In the genomic region with DNA sequence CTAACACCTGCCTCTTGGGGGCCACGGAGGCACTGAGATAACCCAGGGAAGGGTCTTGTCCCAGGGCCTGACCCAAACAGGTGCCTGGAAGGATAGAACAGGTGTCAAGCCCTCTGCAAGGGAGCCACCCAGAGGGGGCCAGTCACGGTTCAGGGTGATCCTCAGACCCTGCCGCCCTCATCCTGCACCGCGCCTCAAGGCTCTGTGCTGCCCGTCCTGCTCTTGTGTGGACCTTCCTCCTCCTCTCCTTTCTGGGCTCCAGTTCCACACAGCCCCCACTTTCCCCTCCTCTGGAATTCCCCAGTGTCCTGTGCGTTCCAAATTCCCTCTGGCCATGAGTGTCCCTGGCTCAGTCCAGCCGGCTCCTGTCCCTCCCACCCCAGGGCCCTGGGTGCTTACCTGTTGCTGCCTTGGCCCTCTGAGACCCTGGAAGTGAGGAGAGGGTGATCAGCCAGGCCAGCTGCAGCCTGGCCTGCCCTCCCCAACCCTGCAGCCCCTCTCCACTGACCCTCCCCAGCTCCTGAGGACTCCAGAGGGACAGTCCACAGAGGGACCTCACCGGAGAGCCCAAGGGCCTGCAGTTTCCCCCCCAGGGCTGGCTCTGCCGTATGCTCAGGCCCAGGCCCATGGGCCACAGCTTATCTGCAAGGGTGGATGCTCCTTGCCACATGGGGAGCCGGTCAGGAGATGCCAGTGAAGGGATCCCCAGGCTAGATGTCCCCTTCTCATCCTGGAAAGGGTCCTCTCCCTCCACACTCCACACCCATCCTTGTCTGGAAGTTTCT, we compare ENCODE assay signal across 13 cellular contexts. TPM values are rescaled to one million over a fixed set of nuclear protein-coding genes. Genes with fewer than 3 reads are reported as not detected.
DNase-seq lines count a peak whose midpoint lies in the region; ATAC-seq lines count a peak whose summit lies in the region.
"Had no signal": no experiment of that assay in that cellular context is flagged by ENCODE, and none has a peak within 500 bp of the region (broad histone marks: within the 10 kb centered on the region; RNA-seq: fewer than 3 reads in every experiment).

No MANE protein-coding gene starts in this region.

- H3K79me2 ChIP-seq in Karpas-422 (ENCODE audit: low read length), result no peaks in the 10 kb centered on the region

- H3K27me3 ChIP-seq in Karpas-422 (ENCODE audit: low read length) (no peaks in the 10 kb centered on the region), ectodermal cell (ENCODE audit: control insufficient read depth, insufficient read depth, low read length, poor library complexity, severe bottlenecking) (peaks cover 16% of the 10 kb centered on the region)

- WGBS in ectodermal cell, 2 experiments, result 87 to 88% methylated on average over 11 of the region's 11 CpGs

- no peaks in the 10 kb centered on the region for H3K9me3 Mint-ChIP-seq in activated naive CD8-positive, alpha-beta T cell treated with anti-CD3 and anti-CD28 coated beads for 36 hours
- no peaks in the 10 kb centered on the region for H3K9me3 Mint-ChIP-seq in activated naive CD8-positive, alpha-beta T cell treated with anti-CD3 and anti-CD28 coated beads, Interleukin-2, amount 50 U/mL, for 24 hours
- H3K9me3 Mint-ChIP-seq in stimulated activated naive B cell treated with anti-CD40 and anti-IgM and Interleukin-4, amounts not matched to agents 10 μg/mL and 1 μg/mL and 100 μg/mL, for 72 hours, result no peaks in the 10 kb centered on the region
- H3K9me3 Mint-ChIP-seq: HFFc6 had no signal

- peaks cover 8% of the 10 kb centered on the region for H3K27me3 Mint-ChIP-seq in activated naive CD8-positive, alpha-beta T cell treated with anti-CD3 and anti-CD28 coated beads for 36 hours
- peaks cover 6% of the 10 kb centered on the region for H3K27me3 Mint-ChIP-seq in activated naive CD8-positive, alpha-beta T cell treated with anti-CD3 and anti-CD28 coated beads, Interleukin-2, amount 50 U/mL, for 24 hours
- peaks cover 15 to 18% of the 10 kb centered on the region in 2 donors for H3K27me3 Mint-ChIP-seq in stimulated activated naive B cell treated with anti-CD40 and anti-IgM and Interleukin-4, amounts not matched to agents 10 μg/mL and 1 μg/mL and 100 μg/mL, for 72 hours

- H3K36me3 Mint-ChIP-seq in activated naive CD8-positive, alpha-beta T cell treated with anti-CD3 and anti-CD28 coated beads for 36 hours, result no peaks in the 10 kb centered on the region
- H3K36me3 Mint-ChIP-seq in activated naive CD8-positive, alpha-beta T cell treated with anti-CD3 and anti-CD28 coated beads, Interleukin-2, amount 50 U/mL, for 24 hours (ENCODE audit: low read depth), result no peaks in the 10 kb centered on the region
- H3K36me3 Mint-ChIP-seq in stimulated activated naive B cell treated with anti-CD40 and anti-IgM and Interleukin-4, amounts not matched to agents 10 μg/mL and 1 μg/mL and 100 μg/mL, for 72 hours, result peaks cover 2 to 3% of the 10 kb centered on the region in 2 donors

- no peaks in the 10 kb centered on the region for H3K9me3 ChIP-seq in Karpas-422 (ENCODE audit: low read length)
- no peaks in the 10 kb centered on the region for H3K9me3 ChIP-seq in ectodermal cell (ENCODE audit: control insufficient read depth, low read length)
- H3K9me3 ChIP-seq: prostate gland had no signal

- DNase-seq in activated naive CD8-positive, alpha-beta T cell treated with anti-CD3 and anti-CD28 coated beads for 36 hours, result no peak
- DNase-seq in activated naive CD8-positive, alpha-beta T cell treated with anti-CD3 and anti-CD28 coated beads, Interleukin-2, amount 50 U/mL, for 24 hours, result no peak
- DNase-seq in Karpas-422 (no peak), dermis blood vessel endothelial cell (no peak)
- no peak for DNase-seq in stimulated activated naive B cell treated with anti-CD40 and anti-IgM and Interleukin-4, amounts not matched to agents 10 μg/mL and 1 μg/mL and 100 μg/mL, for 72 hours
- DNase-seq in stimulated activated CD4-positive, alpha-beta T cell treated with anti-CD3 and anti-CD28 coated beads, Interleukin-2, amount 100 ng/mL, for 24 hours, result no peak
- DNase-seq: amniotic stem cell, HFFc6, NCI-H1092 treated with DMSO at 0.1 percent for 48 hours, NCI-H2029 treated with DMSO at 0.1 percent for 48 hours, NCI-H510A had no signal

- H3K27ac Mint-ChIP-seq in activated naive CD8-positive, alpha-beta T cell treated with anti-CD3 and anti-CD28 coated beads for 36 hours, result no peak overlapping the region
- no peak overlapping the region for H3K27ac Mint-ChIP-seq in activated naive CD8-positive, alpha-beta T cell treated with anti-CD3 and anti-CD28 coated beads, Interleukin-2, amount 50 U/mL, for 24 hours
- no peak overlapping the region for H3K27ac Mint-ChIP-seq in stimulated activated naive B cell treated with anti-CD40 and anti-IgM and Interleukin-4, amounts not matched to agents 10 μg/mL and 1 μg/mL and 100 μg/mL, for 72 hours
- H3K27ac Mint-ChIP-seq: HFFc6 had no signal

- H3K9me2 ChIP-seq in Karpas-422 (replicated peaks; ENCODE audit: insufficient read depth, low read length), result no peaks in the 10 kb centered on the region

- H3K27ac ChIP-seq in Karpas-422 (ENCODE audit: low read length) (no peak overlapping the region), ectodermal cell (ENCODE audit: insufficient read depth, low read depth, low read length, poor library complexity, severe bottlenecking) (no peak overlapping the region)
- H3K27ac ChIP-seq: prostate gland had no signal

- ATAC-seq in activated naive CD8-positive, alpha-beta T cell treated with anti-CD3 and anti-CD28 coated beads, Interleukin-2, amount 50 U/mL, for 24 hours, result no peak
- ATAC-seq in stimulated activated naive B cell treated with anti-CD40 and anti-IgM and Interleukin-4, amounts not matched to agents 10 μg/mL and 1 μg/mL and 100 μg/mL, for 72 hours (replicated peaks), result no peak

- H3K4me3 ChIP-seq in Karpas-422 (ENCODE audit: low read length), result peak overlapping the region; percentile 60; the same call in 1 of the 2 replicates
- peak overlapping the region; percentile 10 for H3K4me3 ChIP-seq in ectodermal cell (ENCODE audit: insufficient read depth, low read depth, low read length)
- H3K4me3 ChIP-seq: prostate gland had no signal

- peaks cover 5% of the 10 kb centered on the region; the same call in 1 of the 2 replicates for H4K20me1 ChIP-seq in Karpas-422 (ENCODE audit: insufficient read depth, low read depth, low read length)

- peak overlapping the region; percentile 73 for H3K4me2 ChIP-seq in Karpas-422 (ENCODE audit: low read depth, low read length, poor library complexity, severe bottlenecking)

- no peaks in the 10 kb centered on the region for H3K36me3 ChIP-seq in Karpas-422 (ENCODE audit: insufficient read depth, low read length)
- no peaks in the 10 kb centered on the region for H3K36me3 ChIP-seq in ectodermal cell (ENCODE audit: control insufficient read depth, insufficient read depth, low read length)
- H3K36me3 ChIP-seq: prostate gland had no signal

- H2AFZ ChIP-seq in Karpas-422 (ENCODE audit: low read length), result no peak overlapping the region

- H3K9ac ChIP-seq in Karpas-422 (ENCODE audit: low read length), result peak overlapping the region; percentile 62

- H3K4me3 Mint-ChIP-seq in activated naive CD8-positive, alpha-beta T cell treated with anti-CD3 and anti-CD28 coated beads for 36 hours, result peak overlapping the region; percentile 34
- no peak overlapping the region for H3K4me3 Mint-ChIP-seq in activated naive CD8-positive, alpha-beta T cell treated with anti-CD3 and anti-CD28 coated beads, Interleukin-2, amount 50 U/mL, for 24 hours
- peak overlapping the region; percentile 54 to 56 for H3K4me3 Mint-ChIP-seq in stimulated activated naive B cell treated with anti-CD40 and anti-IgM and Interleukin-4, amounts not matched to agents 10 μg/mL and 1 μg/mL and 100 μg/mL, for 72 hours
- H3K4me3 Mint-ChIP-seq: HFFc6 had no signal

- H3K4me1 Mint-ChIP-seq in activated naive CD8-positive, alpha-beta T cell treated with anti-CD3 and anti-CD28 coated beads for 36 hours, result peaks cover 6% of the 10 kb centered on the region
- H3K4me1 Mint-ChIP-seq in activated naive CD8-positive, alpha-beta T cell treated with anti-CD3 and anti-CD28 coated beads, Interleukin-2, amount 50 U/mL, for 24 hours, result peaks cover 4% of the 10 kb centered on the region
- H3K4me1 Mint-ChIP-seq in stimulated activated naive B cell treated with anti-CD40 and anti-IgM and Interleukin-4, amounts not matched to agents 10 μg/mL and 1 μg/mL and 100 μg/mL, for 72 hours, result peaks cover 16 to 57% of the 10 kb centered on the region in 2 donors

- H3K4me1 ChIP-seq in Karpas-422 (ENCODE audit: low read length), result peaks cover 16% of the 10 kb centered on the region
- H3K4me1 ChIP-seq in ectodermal cell (ENCODE audit: control insufficient read depth, insufficient read depth, low read length), result peaks cover 4% of the 10 kb centered on the region
- H3K4me1 ChIP-seq: prostate gland had no signal

RNA-seq across cellular contexts. Expression of a gene that starts 3.7 kb away (rescaled TPM):
- 1 to 10 TPM; 1.9 to 2.0 TPM for total RNA-seq in activated naive CD8-positive, alpha-beta T cell treated with anti-CD3 and anti-CD28 coated beads for 36 hours
- 1.4 and 2.8 TPM in 2 replicates for total RNA-seq in Karpas-422 (2014; rRNA removed; shearing (Covaris generic); ENCODE audit: low replicate concordance)
- polyA plus RNA-seq in ectodermal cell (2013, experiment 1 of 4), result 3.4 TPM
- polyA plus RNA-seq in ectodermal cell (2013, experiment 2 of 4), result 3.9 TPM
- 3.4 TPM for polyA plus RNA-seq in ectodermal cell (2013, experiment 3 of 4)
- 5.8 TPM for polyA plus RNA-seq in ectodermal cell (2013, experiment 4 of 4)
- 0.09 and 0.51 TPM in 2 replicates for total RNA-seq in dermis blood vessel endothelial cell

RNA-seq across cellular contexts. Expression of a gene that starts 34.0 kb away (rescaled TPM):
- 10 to 100 TPM; 29.2 to 29.3 TPM for total RNA-seq in activated naive CD8-positive, alpha-beta T cell treated with anti-CD3 and anti-CD28 coated beads for 36 hours
- total RNA-seq in Karpas-422 (2014; rRNA removed; shearing (Covaris generic); ENCODE audit: low replicate concordance), result 15.7 and 21.1 TPM in 2 replicates
- 31.1 TPM for polyA plus RNA-seq in ectodermal cell (2013, experiment 1 of 4)
- polyA plus RNA-seq in ectodermal cell (2013, experiment 2 of 4), result 31.9 TPM
- polyA plus RNA-seq in ectodermal cell (2013, experiment 3 of 4), result 27.0 TPM
- polyA plus RNA-seq in ectodermal cell (2013, experiment 4 of 4), result 27.9 TPM
- total RNA-seq in dermis blood vessel endothelial cell, result 25.2 and 27.6 TPM in 2 replicates

RNA-seq across cellular contexts. Expression of a gene that starts 36.1 kb away (rescaled TPM):
- total RNA-seq in activated naive CD8-positive, alpha-beta T cell treated with anti-CD3 and anti-CD28 coated beads for 36 hours, result 100 to 1,000 TPM; 460 to 507 TPM
- 127 and 133 TPM in 2 replicates for total RNA-seq in Karpas-422 (2014; rRNA removed; shearing (Covaris generic); ENCODE audit: low replicate concordance)
- polyA plus RNA-seq in ectodermal cell (2013, experiment 1 of 4), result 666 TPM
- 703 TPM for polyA plus RNA-seq in ectodermal cell (2013, experiment 2 of 4)
- 464 TPM for polyA plus RNA-seq in ectodermal cell (2013, experiment 3 of 4)
- polyA plus RNA-seq in ectodermal cell (2013, experiment 4 of 4), result 553 TPM
- total RNA-seq in dermis blood vessel endothelial cell, result 59.5 and 66.2 TPM in 2 replicates
